Comparison of ENCODE assay signal across 23 cellular contexts in genomic region chr21:34648739-34649297, GRCh38.
"Had no signal": no experiment of that assay in that cellular context is flagged by ENCODE, and none has a peak within 500 bp of the region (broad histone marks: within the 10 kb centered on the region; RNA-seq: fewer than 3 reads in every experiment).

No MANE protein-coding gene starts in this region.

- H3K4me1 ChIP-seq: gastroesophageal sphincter, prostate gland, spleen, upper lobe of right lung had no signal

- DNase-seq: activated CD4-positive, alpha-beta T cell treated with anti-CD3 and anti-CD28 coated beads for 1 hour; activated CD4-positive, alpha-beta T cell treated with anti-CD3 and anti-CD28 coated beads, Interleukin-2, amount 50 U/mL, for 1 hour; activated CD8-positive, alpha-beta memory T cell treated with anti-CD3 and anti-CD28 coated beads for 24 hours; activated CD8-positive, alpha-beta memory T cell treated with anti-CD3 and anti-CD28 coated beads, Interleukin-2, amount 50 U/mL, for 48 hours; activated naive CD4-positive, alpha-beta T cell treated with Interleukin-2 at 50 U/mL for 16 hours; activated T-cell treated with anti-CD3 and anti-CD28 coated beads, Interleukin-2, amount 50 U/mL, for 4 hours; amygdala; cerebellar nuclear complex; cortex of kidney; endodermal cell; esophagus squamous epithelium; spleen; stimulated activated CD4-positive, alpha-beta T cell treated with anti-CD3 and anti-CD28 coated beads, Interleukin-4, amount 100 ng/mL, for 1 hour; stimulated activated naive CD4-positive, alpha-beta T cell; thyroid gland; upper lobe of right lung; WERI-Rb-1 had no signal

- H3K9me3 Mint-ChIP-seq: natural killer cell treated with Interleukin-12 subunit alpha and Interleukin-12 subunit beta and Interleukin-15 and Interleukin-18, amount 100 ng/mL, for 72 hours had no signal

- H3K36me3 ChIP-seq: esophagus squamous epithelium, gastroesophageal sphincter, prostate gland, spleen, thyroid gland, upper lobe of right lung, WERI-Rb-1 had no signal

- FAIRE-seq: islet of Langerhans, TTC549 had no signal

- ATAC-seq: activated T-cell treated with anti-CD3 and anti-CD28 coated beads, Interleukin-2, amount 50 U/mL, for 4 hours; gastroesophageal sphincter; natural killer cell treated with Interleukin-12 subunit alpha and Interleukin-12 subunit beta and Interleukin-15 and Interleukin-18, amount 100 ng/mL, for 72 hours; upper lobe of right lung had no signal

- H3K27ac Mint-ChIP-seq: activated T-helper 2 cell treated with anti-CD3 and anti-CD28 coated beads, Interferon-gamma antibody, Interleukin-2, Interleukin-4, amounts not matched to agents 10 μg/mL and 5 μg/mL and 100 μg/mL, durations not matched to agents 14 hours and 24 hours and 36 hours; endodermal cell; natural killer cell treated with Interleukin-12 subunit alpha and Interleukin-12 subunit beta and Interleukin-15 and Interleukin-18, amount 100 ng/mL, for 72 hours had no signal

- H3K9me3 ChIP-seq: esophagus squamous epithelium, prostate gland, thyroid gland, upper lobe of right lung had no signal

- H3K27ac ChIP-seq: esophagus squamous epithelium, gastroesophageal sphincter, prostate gland, spleen, thyroid gland, upper lobe of right lung, WERI-Rb-1 had no signal

- H3K4me3 ChIP-seq: esophagus squamous epithelium, gastroesophageal sphincter, prostate gland, spleen, thyroid gland, upper lobe of right lung had no signal

- H3K27me3 ChIP-seq: thyroid gland, upper lobe of right lung had no signal

- H3K36me3 Mint-ChIP-seq: natural killer cell treated with Interleukin-12 subunit alpha and Interleukin-12 subunit beta and Interleukin-15 and Interleukin-18, amount 100 ng/mL, for 72 hours had no signal

- H3K4me3 Mint-ChIP-seq: activated T-cell treated with anti-CD3 and anti-CD28 coated beads, Interleukin-2, amount 50 U/mL, for 4 hours; endodermal cell; natural killer cell treated with Interleukin-12 subunit alpha and Interleukin-12 subunit beta and Interleukin-15 and Interleukin-18, amount 100 ng/mL, for 72 hours had no signal
